2 cellular contexts compared by ENCODE assay signal in the genomic region with DNA sequence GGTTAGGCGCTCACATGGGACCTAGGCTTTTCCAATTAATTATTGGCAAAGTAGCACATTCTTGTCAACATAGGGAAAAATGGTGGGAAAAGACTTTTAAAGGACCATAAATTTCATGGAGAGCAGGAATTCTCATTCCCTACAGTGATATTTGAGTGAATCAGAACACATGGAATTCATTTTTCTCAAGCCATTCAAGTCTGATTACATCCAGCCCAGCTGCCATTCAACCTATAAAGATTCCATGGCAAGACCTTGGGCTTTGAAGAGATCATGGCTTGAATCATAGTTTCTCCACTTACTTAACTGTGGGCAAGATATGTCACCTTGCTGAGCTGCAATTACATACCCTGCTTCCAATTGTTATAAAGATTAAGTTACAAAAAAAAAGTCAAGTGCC.
TF ChIP-seq lines count a peak whose summit lies in the region.

No MANE protein-coding gene starts in this region.

TF ChIP-seq in SK-N-SH, 30 proteins besides CTCF, POLR2A, EP300 and RAD21 (continued from another document):
- no peak for TF ChIP-seq MEF2A (IDR thresholded peaks at IDR 0.05; ENCODE audit: borderline replicate concordance, low read depth)
- TF ChIP-seq NRF1 (IDR thresholded peaks at IDR 0.05; ENCODE audit: low read depth, low read length): no peak
- TF ChIP-seq MXI1 (IDR thresholded peaks at IDR 0.05; ENCODE audit: low read depth, low read length): no peak
- TF ChIP-seq GABPA (IDR thresholded peaks at IDR 0.05; ENCODE audit: low read depth): no peak
- no peak for TF ChIP-seq FOXM1 (IDR thresholded peaks at IDR 0.05; ENCODE audit: low read depth)
- peak; percentile 17; the same call in 1 of the 2 replicates for TF ChIP-seq POLR2AphosphoS5 (IDR thresholded peaks at IDR 0.05; ENCODE audit: low read depth, low read length)
- TF ChIP-seq, protein P1, sequence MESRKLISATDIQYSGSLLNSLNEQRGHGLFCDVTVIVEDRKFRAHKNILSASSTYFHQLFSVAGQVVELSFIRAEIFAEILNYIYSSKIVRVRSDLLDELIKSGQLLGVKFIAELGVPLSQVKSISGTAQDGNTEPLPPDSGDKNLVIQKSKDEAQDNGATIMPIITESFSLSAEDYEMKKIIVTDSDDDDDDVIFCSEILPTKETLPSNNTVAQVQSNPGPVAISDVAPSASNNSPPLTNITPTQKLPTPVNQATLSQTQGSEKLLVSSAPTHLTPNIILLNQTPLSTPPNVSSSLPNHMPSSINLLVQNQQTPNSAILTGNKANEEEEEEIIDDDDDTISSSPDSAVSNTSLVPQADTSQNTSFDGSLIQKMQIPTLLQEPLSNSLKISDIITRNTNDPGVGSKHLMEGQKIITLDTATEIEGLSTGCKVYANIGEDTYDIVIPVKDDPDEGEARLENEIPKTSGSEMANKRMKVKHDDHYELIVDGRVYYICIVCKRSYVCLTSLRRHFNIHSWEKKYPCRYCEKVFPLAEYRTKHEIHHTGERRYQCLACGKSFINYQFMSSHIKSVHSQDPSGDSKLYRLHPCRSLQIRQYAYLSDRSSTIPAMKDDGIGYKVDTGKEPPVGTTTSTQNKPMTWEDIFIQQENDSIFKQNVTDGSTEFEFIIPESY (IDR thresholded peaks at IDR 0.05; ENCODE audit: borderline replicate concordance, low read depth): no peak
- TF ChIP-seq, protein P2, sequence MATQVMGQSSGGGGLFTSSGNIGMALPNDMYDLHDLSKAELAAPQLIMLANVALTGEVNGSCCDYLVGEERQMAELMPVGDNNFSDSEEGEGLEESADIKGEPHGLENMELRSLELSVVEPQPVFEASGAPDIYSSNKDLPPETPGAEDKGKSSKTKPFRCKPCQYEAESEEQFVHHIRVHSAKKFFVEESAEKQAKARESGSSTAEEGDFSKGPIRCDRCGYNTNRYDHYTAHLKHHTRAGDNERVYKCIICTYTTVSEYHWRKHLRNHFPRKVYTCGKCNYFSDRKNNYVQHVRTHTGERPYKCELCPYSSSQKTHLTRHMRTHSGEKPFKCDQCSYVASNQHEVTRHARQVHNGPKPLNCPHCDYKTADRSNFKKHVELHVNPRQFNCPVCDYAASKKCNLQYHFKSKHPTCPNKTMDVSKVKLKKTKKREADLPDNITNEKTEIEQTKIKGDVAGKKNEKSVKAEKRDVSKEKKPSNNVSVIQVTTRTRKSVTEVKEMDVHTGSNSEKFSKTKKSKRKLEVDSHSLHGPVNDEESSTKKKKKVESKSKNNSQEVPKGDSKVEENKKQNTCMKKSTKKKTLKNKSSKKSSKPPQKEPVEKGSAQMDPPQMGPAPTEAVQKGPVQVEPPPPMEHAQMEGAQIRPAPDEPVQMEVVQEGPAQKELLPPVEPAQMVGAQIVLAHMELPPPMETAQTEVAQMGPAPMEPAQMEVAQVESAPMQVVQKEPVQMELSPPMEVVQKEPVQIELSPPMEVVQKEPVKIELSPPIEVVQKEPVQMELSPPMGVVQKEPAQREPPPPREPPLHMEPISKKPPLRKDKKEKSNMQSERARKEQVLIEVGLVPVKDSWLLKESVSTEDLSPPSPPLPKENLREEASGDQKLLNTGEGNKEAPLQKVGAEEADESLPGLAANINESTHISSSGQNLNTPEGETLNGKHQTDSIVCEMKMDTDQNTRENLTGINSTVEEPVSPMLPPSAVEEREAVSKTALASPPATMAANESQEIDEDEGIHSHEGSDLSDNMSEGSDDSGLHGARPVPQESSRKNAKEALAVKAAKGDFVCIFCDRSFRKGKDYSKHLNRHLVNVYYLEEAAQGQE (IDR thresholded peaks at IDR 0.05; ENCODE audit: low read depth, low read length): no peak
- TF ChIP-seq ELF1 (IDR thresholded peaks at IDR 0.05): no peak
- TF ChIP-seq, protein P3, sequence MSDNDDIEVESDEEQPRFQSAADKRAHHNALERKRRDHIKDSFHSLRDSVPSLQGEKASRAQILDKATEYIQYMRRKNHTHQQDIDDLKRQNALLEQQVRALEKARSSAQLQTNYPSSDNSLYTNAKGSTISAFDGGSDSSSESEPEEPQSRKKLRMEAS (IDR thresholded peaks at IDR 0.05; ENCODE audit: low read depth): no peak
- TF ChIP-seq TAF1 (IDR thresholded peaks at IDR 0.05; ENCODE audit: borderline replicate concordance, low read depth, low read length): no peak
- no peak for TF ChIP-seq RXRA (IDR thresholded peaks at IDR 0.05; ENCODE audit: borderline replicate concordance, low read depth)
- TF ChIP-seq FOXJ3 (CRISPR knock-in tag; IDR thresholded peaks at IDR 0.05): no peak
- TF ChIP-seq CHD2 (IDR thresholded peaks at IDR 0.05; ENCODE audit: low read length, partially characterized antibody): no peak
- no peak for TF ChIP-seq YY1 (IDR thresholded peaks at IDR 0.05; ENCODE audit: low read depth)
- TF ChIP-seq FOSL2 (IDR thresholded peaks at IDR 0.05; ENCODE audit: borderline replicate concordance, low read depth): no peak
- TF ChIP-seq TCF12 (IDR thresholded peaks at IDR 0.05): peak; percentile 77

TF ChIP-seq in SK-N-SH treated with all-trans-retinoic acid at 6 μM for 48 hours, 23 proteins besides CTCF, POLR2A, EP300 and RAD21 (continued from another document):
- TF ChIP-seq, protein P4, sequence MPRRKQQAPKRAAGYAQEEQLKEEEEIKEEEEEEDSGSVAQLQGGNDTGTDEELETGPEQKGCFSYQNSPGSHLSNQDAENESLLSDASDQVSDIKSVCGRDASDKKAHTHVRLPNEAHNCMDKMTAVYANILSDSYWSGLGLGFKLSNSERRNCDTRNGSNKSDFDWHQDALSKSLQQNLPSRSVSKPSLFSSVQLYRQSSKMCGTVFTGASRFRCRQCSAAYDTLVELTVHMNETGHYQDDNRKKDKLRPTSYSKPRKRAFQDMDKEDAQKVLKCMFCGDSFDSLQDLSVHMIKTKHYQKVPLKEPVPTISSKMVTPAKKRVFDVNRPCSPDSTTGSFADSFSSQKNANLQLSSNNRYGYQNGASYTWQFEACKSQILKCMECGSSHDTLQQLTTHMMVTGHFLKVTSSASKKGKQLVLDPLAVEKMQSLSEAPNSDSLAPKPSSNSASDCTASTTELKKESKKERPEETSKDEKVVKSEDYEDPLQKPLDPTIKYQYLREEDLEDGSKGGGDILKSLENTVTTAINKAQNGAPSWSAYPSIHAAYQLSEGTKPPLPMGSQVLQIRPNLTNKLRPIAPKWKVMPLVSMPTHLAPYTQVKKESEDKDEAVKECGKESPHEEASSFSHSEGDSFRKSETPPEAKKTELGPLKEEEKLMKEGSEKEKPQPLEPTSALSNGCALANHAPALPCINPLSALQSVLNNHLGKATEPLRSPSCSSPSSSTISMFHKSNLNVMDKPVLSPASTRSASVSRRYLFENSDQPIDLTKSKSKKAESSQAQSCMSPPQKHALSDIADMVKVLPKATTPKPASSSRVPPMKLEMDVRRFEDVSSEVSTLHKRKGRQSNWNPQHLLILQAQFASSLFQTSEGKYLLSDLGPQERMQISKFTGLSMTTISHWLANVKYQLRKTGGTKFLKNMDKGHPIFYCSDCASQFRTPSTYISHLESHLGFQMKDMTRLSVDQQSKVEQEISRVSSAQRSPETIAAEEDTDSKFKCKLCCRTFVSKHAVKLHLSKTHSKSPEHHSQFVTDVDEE (CRISPR knock-in tag; IDR thresholded peaks at IDR 0.05): no peak
- TF ChIP-seq SNAI2 (CRISPR knock-in tag; IDR thresholded peaks at IDR 0.05) (no peak), ZNF8 (CRISPR knock-in tag; IDR thresholded peaks at IDR 0.05) (no peak), PPARA (CRISPR knock-in tag; IDR thresholded peaks at IDR 0.05; ENCODE audit: borderline replicate concordance) (no peak), OSR1 (CRISPR knock-in tag; IDR thresholded peaks at IDR 0.05) (no peak), ZNF565 (CRISPR knock-in tag; conservative IDR thresholded peaks at IDR 0.05; ENCODE audit: low read depth) (no peak), ISL1 (CRISPR knock-in tag; IDR thresholded peaks at IDR 0.05) (no peak), ZFP3 (CRISPR knock-in tag; IDR thresholded peaks at IDR 0.05) (no peak), CSDC2 (CRISPR knock-in tag; IDR thresholded peaks at IDR 0.05) (no peak), ESRRG (CRISPR knock-in tag; IDR thresholded peaks at IDR 0.05) (no peak), TCF4 (CRISPR knock-in tag; IDR thresholded peaks at IDR 0.05; ENCODE audit: borderline replicate concordance) (no peak)
- TF ChIP-seq, protein P5, sequence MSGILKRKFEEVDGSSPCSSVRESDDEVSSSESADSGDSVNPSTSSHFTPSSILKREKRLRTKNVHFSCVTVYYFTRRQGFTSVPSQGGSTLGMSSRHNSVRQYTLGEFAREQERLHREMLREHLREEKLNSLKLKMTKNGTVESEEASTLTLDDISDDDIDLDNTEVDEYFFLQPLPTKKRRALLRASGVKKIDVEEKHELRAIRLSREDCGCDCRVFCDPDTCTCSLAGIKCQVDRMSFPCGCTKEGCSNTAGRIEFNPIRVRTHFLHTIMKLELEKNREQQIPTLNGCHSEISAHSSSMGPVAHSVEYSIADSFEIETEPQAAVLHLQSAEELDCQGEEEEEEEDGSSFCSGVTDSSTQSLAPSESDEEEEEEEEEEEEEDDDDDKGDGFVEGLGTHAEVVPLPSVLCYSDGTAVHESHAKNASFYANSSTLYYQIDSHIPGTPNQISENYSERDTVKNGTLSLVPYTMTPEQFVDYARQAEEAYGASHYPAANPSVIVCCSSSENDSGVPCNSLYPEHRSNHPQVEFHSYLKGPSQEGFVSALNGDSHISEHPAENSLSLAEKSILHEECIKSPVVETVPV (CRISPR knock-in tag; IDR thresholded peaks at IDR 0.05): no peak
- TF ChIP-seq, protein P6, sequence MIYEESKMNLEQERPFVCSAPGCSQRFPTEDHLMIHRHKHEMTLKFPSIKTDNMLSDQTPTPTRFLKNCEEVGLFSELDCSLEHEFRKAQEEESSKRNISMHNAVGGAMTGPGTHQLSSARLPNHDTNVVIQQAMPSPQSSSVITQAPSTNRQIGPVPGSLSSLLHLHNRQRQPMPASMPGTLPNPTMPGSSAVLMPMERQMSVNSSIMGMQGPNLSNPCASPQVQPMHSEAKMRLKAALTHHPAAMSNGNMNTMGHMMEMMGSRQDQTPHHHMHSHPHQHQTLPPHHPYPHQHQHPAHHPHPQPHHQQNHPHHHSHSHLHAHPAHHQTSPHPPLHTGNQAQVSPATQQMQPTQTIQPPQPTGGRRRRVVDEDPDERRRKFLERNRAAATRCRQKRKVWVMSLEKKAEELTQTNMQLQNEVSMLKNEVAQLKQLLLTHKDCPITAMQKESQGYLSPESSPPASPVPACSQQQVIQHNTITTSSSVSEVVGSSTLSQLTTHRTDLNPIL (CRISPR knock-in tag; IDR thresholded peaks at IDR 0.05; ENCODE audit: low read depth): no peak
